In the genomic region with DNA sequence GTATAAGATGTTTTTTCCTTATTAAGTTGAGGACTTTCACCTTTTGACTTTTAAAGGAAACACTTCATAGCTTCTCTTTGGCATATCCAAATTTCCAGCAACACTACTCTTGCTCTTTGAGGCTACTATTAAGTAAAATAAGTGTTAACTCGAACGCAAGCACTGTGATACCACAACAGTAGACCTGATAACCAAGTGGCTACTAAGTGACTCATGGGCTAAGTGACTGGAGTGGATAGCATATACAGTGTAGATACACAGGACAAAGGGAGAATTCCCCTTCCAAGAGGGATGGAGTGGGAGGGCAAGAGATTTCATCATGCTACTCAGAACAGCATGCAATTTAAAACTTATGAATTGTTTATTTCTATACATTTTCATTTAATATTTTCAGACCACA, we compare ENCODE assay signal across 19 cellular contexts. TPM values are rescaled to one million over a fixed set of nuclear protein-coding genes. Genes with fewer than 3 reads are reported as not detected.
DNase-seq lines count a peak whose midpoint lies in the region; ATAC-seq and TF ChIP-seq lines count a peak whose summit lies in the region.
"Had no signal": no experiment of that assay in that cellular context is flagged by ENCODE, and none has a peak within 500 bp of the region (broad histone marks: within the 10 kb centered on the region; RNA-seq: fewer than 3 reads in every experiment).

No MANE protein-coding gene starts in this region.

- TF ChIP-seq CTCF in lower lobe of right lung (IDR thresholded peaks at IDR 0.05) = no peak

- H3K9me3 ChIP-seq in lower lobe of right lung (no peaks in the 10 kb centered on the region), MG63 (no peaks in the 10 kb centered on the region)

- H3K36me3 ChIP-seq in lower lobe of right lung (no peaks in the 10 kb centered on the region), MG63 (no peaks in the 10 kb centered on the region)

- no peaks in the 10 kb centered on the region for H3K4me1 ChIP-seq in lower lobe of right lung

- intact Hi-C loops in lower lobe of right lung (cut with DNase I) = no loop called here

- no peaks in the 10 kb centered on the region for H3K36me3 Mint-ChIP-seq in activated naive CD8-positive, alpha-beta T cell treated with anti-CD3 and anti-CD28 coated beads, Interleukin-2, amount 50 U/mL, for 24 hours (ENCODE audit: low read depth)
- H3K36me3 Mint-ChIP-seq in activated naive CD8-positive, alpha-beta T cell treated with anti-CD3 and anti-CD28 coated beads for 36 hours = no peaks in the 10 kb centered on the region

- no peak overlapping the region for H3K4me3 Mint-ChIP-seq in activated naive CD8-positive, alpha-beta T cell treated with anti-CD3 and anti-CD28 coated beads, Interleukin-2, amount 50 U/mL, for 24 hours
- no peak overlapping the region for H3K4me3 Mint-ChIP-seq in activated naive CD8-positive, alpha-beta T cell treated with anti-CD3 and anti-CD28 coated beads for 36 hours
- H3K4me3 Mint-ChIP-seq: H9 had no signal

- H3K27me3 ChIP-seq in lower lobe of right lung (ENCODE audit: low read depth) (no peaks in the 10 kb centered on the region), MG63 (peaks cover 38% of the 10 kb centered on the region)

- DNase-seq in activated naive CD8-positive, alpha-beta T cell treated with anti-CD3 and anti-CD28 coated beads, Interleukin-2, amount 50 U/mL, for 24 hours = no peak
- no peak for DNase-seq in activated naive CD8-positive, alpha-beta T cell treated with anti-CD3 and anti-CD28 coated beads for 36 hours
- DNase-seq in M059J (ENCODE audit: low read depth) (peak; percentile 8), lower lobe of right lung (no peak), MG63 (no peak), DMS153 (lab: John Stamatoyannopoulos, UW) (no peak), NCI-H2227 (lab: John Stamatoyannopoulos, UW; ENCODE audit: unreplicated experiment) (no peak)
- DNase-seq: ACHN, C1 segment of cervical spinal cord, DMS79 treated with DMSO at 0.1 percent for 48 hours, H9, NCI-H1048, NCI-H1436, NCI-H2029 treated with DMSO at 0.1 percent for 48 hours, NCI-H510A, NCI-H82, SHP77 had no signal

- H3K4me1 Mint-ChIP-seq in activated naive CD8-positive, alpha-beta T cell treated with anti-CD3 and anti-CD28 coated beads, Interleukin-2, amount 50 U/mL, for 24 hours = peaks cover 12% of the 10 kb centered on the region
- H3K4me1 Mint-ChIP-seq in activated naive CD8-positive, alpha-beta T cell treated with anti-CD3 and anti-CD28 coated beads for 36 hours = peaks cover 8% of the 10 kb centered on the region

- no peaks in the 10 kb centered on the region for H3K9me3 Mint-ChIP-seq in activated naive CD8-positive, alpha-beta T cell treated with anti-CD3 and anti-CD28 coated beads, Interleukin-2, amount 50 U/mL, for 24 hours
- H3K9me3 Mint-ChIP-seq in activated naive CD8-positive, alpha-beta T cell treated with anti-CD3 and anti-CD28 coated beads for 36 hours = no peaks in the 10 kb centered on the region
- H3K9me3 Mint-ChIP-seq: H9 had no signal

- H3K27ac ChIP-seq in lower lobe of right lung = no peak overlapping the region
- H3K27ac ChIP-seq: SK-N-MC had no signal

- peaks cover 1% of the 10 kb centered on the region for H3K27me3 Mint-ChIP-seq in activated naive CD8-positive, alpha-beta T cell treated with anti-CD3 and anti-CD28 coated beads, Interleukin-2, amount 50 U/mL, for 24 hours
- H3K27me3 Mint-ChIP-seq in activated naive CD8-positive, alpha-beta T cell treated with anti-CD3 and anti-CD28 coated beads for 36 hours = no peaks in the 10 kb centered on the region

- no peak overlapping the region for H3K27ac Mint-ChIP-seq in activated naive CD8-positive, alpha-beta T cell treated with anti-CD3 and anti-CD28 coated beads, Interleukin-2, amount 50 U/mL, for 24 hours
- no peak overlapping the region for H3K27ac Mint-ChIP-seq in activated naive CD8-positive, alpha-beta T cell treated with anti-CD3 and anti-CD28 coated beads for 36 hours
- H3K27ac Mint-ChIP-seq: H9 had no signal

- ATAC-seq in activated naive CD8-positive, alpha-beta T cell treated with anti-CD3 and anti-CD28 coated beads, Interleukin-2, amount 50 U/mL, for 24 hours = peak; percentile 68
- ATAC-seq in lower lobe of right lung = peak; percentile 69 to 79

- H3K4me3 ChIP-seq in lower lobe of right lung (no peak overlapping the region), MG63 (no peak overlapping the region)
- H3K4me3 ChIP-seq: SK-N-MC had no signal

RNA-seq across cellular contexts. Expression of gene KCNA3, which starts 9.7 kb away (rescaled TPM):
- 10 to 100 TPM; 16.6 to 17.5 TPM for total RNA-seq in activated naive CD8-positive, alpha-beta T cell treated with anti-CD3 and anti-CD28 coated beads for 36 hours
- not detected in 2 replicates for total RNA-seq in M059J (2014; rRNA removed; shearing (Covaris generic))
- total RNA-seq in lower lobe of right lung = 19.4 TPM
- total RNA-seq in MG63 (2014; rRNA removed; shearing (Covaris generic); ENCODE audit: low replicate concordance) = not detected in 2 replicates
- total RNA-seq: MCF 10A had no signal

Comparison
In these comparisons a context has a peak if more than half of its experiments do, and no peak if none do; other contexts are left out.
1. RNA of gene KCNA3, which starts 9.7 kb away (total RNA-seq): 19.4 TPM in lower lobe of right lung (single experiment) and 16.6 to 17.5 TPM in activated naive CD8-positive, alpha-beta T cell treated with anti-CD3 and anti-CD28 coated beads for 36 hours; not detected in M059J and not detected in MG63; every median in the first group is over 10 times any median in the second.